In genomic region chr20:64069614-64070243, GRCh38 we compare ENCODE assay signal across 9 cellular contexts. TPM values are rescaled to one million over a fixed set of nuclear protein-coding genes. Genes with fewer than 3 reads are reported as not detected.
DNase-seq lines count a peak whose midpoint lies in the region; ATAC-seq, FAIRE-seq and TF ChIP-seq lines count a peak whose summit lies in the region.
"Had no signal": no experiment of that assay in that cellular context is flagged by ENCODE, and none has a peak within 500 bp of the region (broad histone marks: within the 10 kb centered on the region; RNA-seq: fewer than 3 reads in every experiment).

No MANE protein-coding gene starts in this region.

- no TSS peak for BruUV-seq in HCT116 (replicated peaks; lab: Mats Ljungman, UMichigan)
- BruUV-seq in GM12878 (replicated peaks; lab: Mats Ljungman, UMichigan) = no TSS peak

- H3K9me3 Mint-ChIP-seq in CD14-positive monocyte = peaks cover 0 to 2% (median 0%) of the 10 kb centered on the region in 7 donors
- H3K9me3 Mint-ChIP-seq in CD8-positive, alpha-beta memory T cell = no peaks in the 10 kb centered on the region
- H3K9me3 Mint-ChIP-seq: dendritic cell treated with granulocyte-macrophage colony-stimulating factor and Interleukin-4, amounts not matched to agents 40 ng/mL and 50 ng/mL, for 4 days had no signal

- no peak overlapping the region for H3K27ac Mint-ChIP-seq in CD14-positive monocyte
- H3K27ac Mint-ChIP-seq in CD8-positive, alpha-beta memory T cell = no peak overlapping the region
- H3K27ac Mint-ChIP-seq: dendritic cell treated with granulocyte-macrophage colony-stimulating factor and Interleukin-4, amounts not matched to agents 40 ng/mL and 50 ng/mL, for 4 days had no signal

- FAIRE-seq in GM12878 (lab: Jason Lieb, UNC) = no peak

- H3K36me3 Mint-ChIP-seq in CD14-positive monocyte = peaks cover 21 to 29% of the 10 kb centered on the region in 2 donors
- H3K36me3 Mint-ChIP-seq in CD8-positive, alpha-beta memory T cell = peaks cover 0 to 24% (median 0%) of the 10 kb centered on the region in 3 donors

- H3K79me2 ChIP-seq in HCT116 (ENCODE audit: insufficient read depth, low read length) (no peaks in the 10 kb centered on the region), GM12878 (ENCODE audit: control insufficient read depth, insufficient read depth, low read length) (no peaks in the 10 kb centered on the region; the same call in 1 of the 2 replicates)

- TF ChIP-seq EP300 in GM12878 (IDR thresholded peaks at IDR 0.05; ENCODE audit: borderline replicate concordance in 1 of 2, control insufficient read depth in 1 of 2, low read depth in 2 of 2, low read length in 2 of 2) = no peak

- 35% methylated on average over 13 of the region's 14 CpGs for WGBS in GM12878 (ENCODE audit: insufficient coverage, insufficient replicate concordance, low lambda C conversion rate, missing lambda C conversion rate)
- 60% methylated on average over 1 of the region's 14 CpGs for WGBS in right lobe of liver (ENCODE audit: insufficient coverage, low coverage, low lambda C conversion rate, missing lambda C conversion rate)

- H3K9ac ChIP-seq in HCT116 (ENCODE audit: low read length) (no peak overlapping the region), GM12878 (ENCODE audit: control insufficient read depth, insufficient read depth, low read length) (no peak overlapping the region)

- TF ChIP-seq CTCF in CD14-positive monocyte (IDR thresholded peaks at IDR 0.05) = peak; percentile 98
- TF ChIP-seq CTCF in HCT116 (IDR thresholded peaks at IDR 0.05 in 2 of 3, conservative IDR thresholded peaks at IDR 0.05 in 1 of 3; ENCODE audit: borderline replicate concordance in 1 of 3, insufficient read depth in 1 of 3, low read depth in 2 of 3, low read length in 2 of 3) = peak in 2 of 3 experiments; percentile 92 to 98; a peak in 5 of 6 replicates
- TF ChIP-seq CTCF in GM12878 (IDR thresholded peaks at IDR 0.05 in 2 of 3, conservative IDR thresholded peaks at IDR 0.05 in 1 of 3; ENCODE audit: control insufficient read depth in 2 of 3, extremely low read depth in 1 of 3, insufficient read depth in 1 of 3, low read depth in 3 of 3, low read length in 3 of 3) = peak; percentile 64 to 90 (median 77)
- TF ChIP-seq CTCF in right lobe of liver (IDR thresholded peaks at IDR 0.05) = peak; percentile 55 to 63 (median 62)

- RAD21 ChIA-PET in HCT116 (lab: Charles Lee; ENCODE audit: low non-redundant PET in 1 of 2, low total read pairs in 2 of 2, uncharacterized antibody in 2 of 2, unreplicated experiment in 2 of 2) (no interaction called here), GM12878 (lab: Charles Lee; ENCODE audit: unreplicated experiment) (interaction anchor here (0.8 kb wide), 1 partner anchor 32 kb away, joined by 3 read pairs; no protein-coding TSS in a partner anchor)

- DNase-seq in CD14-positive monocyte (ENCODE audit: low spot score) (no peak), HCT116 (ENCODE audit: low read depth, low spot score) (no peak), GM12878 (ENCODE audit: low read depth, low spot score) (no peak), right lobe of liver (no peak)
- DNase-seq in CD8-positive, alpha-beta memory T cell = no peak

- H3K4me1 ChIP-seq in HCT116 (ENCODE audit: control insufficient read depth in 1 of 2, insufficient read depth in 2 of 2, low read length in 2 of 2) (peaks cover 27 to 29% of the 10 kb centered on the region in 2 experiments), GM12878 (ENCODE audit: control insufficient read depth, insufficient read depth, low read length) (peaks cover 18% of the 10 kb centered on the region), right lobe of liver (peaks cover 0 to 27% (median 10%) of the 10 kb centered on the region in 4 donors)
- H3K4me1 ChIP-seq in CD8-positive, alpha-beta memory T cell (ENCODE audit: insufficient read depth, low read length) = peaks cover 36% of the 10 kb centered on the region

- H3K4me3 ChIP-seq in HCT116 (replicated peaks in 1 of 2; ENCODE audit: low read depth in 1 of 2, low read length in 2 of 2) (no peak overlapping the region), GM12878 (no peak overlapping the region), right lobe of liver (no peak overlapping the region)
- H3K4me3 ChIP-seq in CD8-positive, alpha-beta memory T cell (ENCODE audit: low read length) = no peak overlapping the region

- peaks cover 0 to 15% (median 10%) of the 10 kb centered on the region in 3 donors for H3K27me3 Mint-ChIP-seq in CD14-positive monocyte (ENCODE audit: low read depth in 3 of 3)
- no peaks in the 10 kb centered on the region for H3K27me3 Mint-ChIP-seq in CD8-positive, alpha-beta memory T cell

- H3K9me3 ChIP-seq in HCT116 (ENCODE audit: control insufficient read depth in 1 of 2, insufficient read depth in 1 of 2, low read depth in 1 of 2, low read length in 2 of 2) = no peaks in the 10 kb centered on the region
- no peaks in the 10 kb centered on the region for H3K9me3 ChIP-seq in GM12878 (replicated peaks; ENCODE audit: control insufficient read depth, insufficient read depth, low read length)
- no peaks in the 10 kb centered on the region for H3K9me3 ChIP-seq in right lobe of liver
- H3K9me3 ChIP-seq in CD8-positive, alpha-beta memory T cell (ENCODE audit: low read length) = no peaks in the 10 kb centered on the region

- H4K20me1 ChIP-seq in HCT116 (ENCODE audit: insufficient read depth) (no peaks in the 10 kb centered on the region), GM12878 (ENCODE audit: control insufficient read depth, insufficient read depth) (no peaks in the 10 kb centered on the region)

- H3K27ac ChIP-seq in HCT116 (ENCODE audit: low read depth, low read length) (no peak overlapping the region), GM12878 (ENCODE audit: control insufficient read depth, insufficient read depth) (no peak overlapping the region), right lobe of liver (no peak overlapping the region)
- H3K27ac ChIP-seq in CD8-positive, alpha-beta memory T cell (ENCODE audit: low read depth, low read length) = no peak overlapping the region

- H3K4me2 ChIP-seq in HCT116 (ENCODE audit: low read length) = no peak overlapping the region
- H3K4me2 ChIP-seq in GM12878 (ENCODE audit: control insufficient read depth, insufficient read depth) = no peak overlapping the region

- H2AFZ ChIP-seq in HCT116 (ENCODE audit: low read depth, low read length, poor library complexity, severe bottlenecking) (no peak overlapping the region), GM12878 (ENCODE audit: control insufficient read depth, low read depth, low read length) (no peak overlapping the region)

- H3K36me3 ChIP-seq in HCT116 (ENCODE audit: control insufficient read depth in 1 of 2, insufficient read depth in 2 of 2, low read length in 2 of 2) (no peaks in the 10 kb centered on the region), GM12878 (ENCODE audit: control insufficient read depth in 2 of 2, insufficient read depth in 2 of 2, low read length in 1 of 2) (peaks cover 3 to 19% of the 10 kb centered on the region in 2 experiments), right lobe of liver (peaks cover 0 to 16% (median 0%) of the 10 kb centered on the region in 4 donors)
- no peaks in the 10 kb centered on the region for H3K36me3 ChIP-seq in CD8-positive, alpha-beta memory T cell (ENCODE audit: insufficient read depth, low read length)

- SMC1A ChIA-PET in GM12878 (lab: Charles Lee; ENCODE audit: uncharacterized antibody, unreplicated experiment) = interaction anchor here (0.9 kb wide), 1 partner anchor 30 kb away, joined by 3 read pairs; no protein-coding TSS in a partner anchor

- no peaks in the 10 kb centered on the region for H3K9me2 ChIP-seq in HCT116 (ENCODE audit: insufficient read depth)

- ATAC-seq in HCT116 (peak; percentile 54), GM12878 (peak; percentile 40), right lobe of liver (peak in 1 of 4 donors; percentile 30), GM19351 (IDR thresholded peaks at IDR 0.05; ENCODE audit: unreplicated experiment) (no peak), HG02678 (IDR thresholded peaks at IDR 0.05; ENCODE audit: unreplicated experiment) (no peak), HG02759 (IDR thresholded peaks at IDR 0.05; ENCODE audit: unreplicated experiment) (no peak)

- H3K27me3 ChIP-seq in HCT116 (ENCODE audit: insufficient read depth, low read length) (no peaks in the 10 kb centered on the region), GM12878 (replicated peaks in 1 of 2; ENCODE audit: control insufficient read depth in 2 of 2, insufficient read depth in 2 of 2, low read length in 1 of 2) (no peaks in the 10 kb centered on the region), right lobe of liver (no peaks in the 10 kb centered on the region)
- no peaks in the 10 kb centered on the region for H3K27me3 ChIP-seq in CD8-positive, alpha-beta memory T cell (ENCODE audit: insufficient read depth, low read length, poor library complexity, severe bottlenecking)

- TF ChIP-seq POLR2A in HCT116 (IDR thresholded peaks at IDR 0.05; ENCODE audit: borderline replicate concordance, extremely low read depth, insufficient read depth, insufficient read length) (no peak), GM12878 (IDR thresholded peaks at IDR 0.05; ENCODE audit: low read depth, low read length) (no peak), right lobe of liver (IDR thresholded peaks at IDR 0.05) (no peak)

- peaks cover 35% of the 10 kb centered on the region for H3K4me1 Mint-ChIP-seq in CD14-positive monocyte
- peaks cover 14 to 30% (median 17%) of the 10 kb centered on the region in 3 donors for H3K4me1 Mint-ChIP-seq in CD8-positive, alpha-beta memory T cell

- TF ChIP-seq RAD21 in HCT116 (IDR thresholded peaks at IDR 0.05; ENCODE audit: low read depth) = no peak
- TF ChIP-seq RAD21 in GM12878 (IDR thresholded peaks at IDR 0.05; ENCODE audit: insufficient read depth, low read depth, low read length) = peak; percentile 30

- in situ Hi-C loops in GM12878 (cut with MboI) = no loop called here

- CTCF ChIA-PET in HCT116 (lab: Charles Lee) (interaction anchor here (1.0 to 2.2 kb wide), 2 partner anchors 14 to 31 kb away, joined by 3 to 12 read pairs; partner anchors contain the start of gene LKAAEAR1), GM12878 (lab: Yijun Ruan, JAX) (interaction anchor here (1.2 to 2.3 kb wide), 5 partner anchors 9 to 30 kb away, joined by 5 to 10 read pairs (median 7); no protein-coding TSS in a partner anchor)
- CTCF ChIA-PET in CD8-positive, alpha-beta memory T cell (lab: Charles Lee) = interaction anchor here (0.7 to 2.2 kb wide), 4 partner anchors 8 to 10 kb away, joined by 3 to 7 read pairs (median 3); partner anchors contain the start of gene RGS19

- intact Hi-C loops in CD14-positive monocyte (cut with micrococcal nuclease) = loop anchor here in 1 of 2 donors (10.0 kb wide), 1 partner anchor 545 kb away; the partner anchor contains the start of gene PPDPF
- intact Hi-C loops in HCT116 (cut with micrococcal nuclease) = no loop called here
- intact Hi-C loops in GM12878 (cut with micrococcal nuclease; ENCODE audit: unreplicated experiment) = no loop called here
- intact Hi-C loops in right lobe of liver (cut with DNase I) = no loop called here

- no peak overlapping the region for H3K4me3 Mint-ChIP-seq in CD14-positive monocyte
- no peak overlapping the region for H3K4me3 Mint-ChIP-seq in CD8-positive, alpha-beta memory T cell
- H3K4me3 Mint-ChIP-seq: dendritic cell treated with granulocyte-macrophage colony-stimulating factor and Interleukin-4, amounts not matched to agents 40 ng/mL and 50 ng/mL, for 4 days had no signal

- POLR2A ChIA-PET in HCT116 (lab: Charles Lee) (no interaction called here), GM12878 (lab: Charles Lee) (interaction anchor here (1.3 kb wide), 1 partner anchor 10 kb away, joined by 4 read pairs; the partner anchor contains the start of gene RGS19)
- POLR2A ChIA-PET in CD8-positive, alpha-beta memory T cell (lab: Charles Lee) = interaction anchor here (1.2 kb wide), 1 partner anchor 10 kb away, joined by 6 read pairs; the partner anchor contains the start of genes OPRL1 and RGS19

RNA-seq across cellular contexts. Expression of gene TCEA2, which starts 6.7 kb away (rescaled TPM):
- 10 to 100 TPM; 15.7 to 16.0 TPM for polyA plus RNA-seq in CD14-positive monocyte
- total RNA-seq in HCT116 (2021; ENCODE audit: unreplicated experiment) = 29.7 TPM
- polyA plus RNA-seq in HCT116 (2012) = 37.7 and 40.4 TPM in 2 replicates
- total RNA-seq in GM12878 (2013; cell fraction: nucleolus; rRNA removed) = 10.1 and 12.7 TPM in 2 replicates
- total RNA-seq in GM12878 (2014; rRNA removed) = 13.4 and 17.2 TPM in 2 replicates
- total RNA-seq in GM12878 (2014; rRNA removed; fragmentation: Illumina TruSeq; extraction: Trizol) = 8.8 and 9.3 TPM in 2 replicates
- total RNA-seq in GM12878 (2021) = 38.0 and 42.5 TPM in 2 replicates
- polyA plus RNA-seq in GM12878 (2011; ENCODE audit: low read depth) = 23.0 TPM
- polyA plus RNA-seq in GM12878 (2011; rRNA removed) = 11.4 and 13.2 TPM in 2 replicates
- 25.9 and 26.5 TPM in 2 replicates for polyA plus RNA-seq in GM12878 (2011; cell fraction: cytosol; rRNA removed)
- 84.3 and 88.7 TPM in 2 replicates for polyA plus RNA-seq in GM12878 (2011; cell fraction: nucleus; rRNA removed)
- 27.4 and 30.3 TPM in 2 replicates for polyA plus RNA-seq in GM12878 (2012)
- polyA plus RNA-seq in GM12878 (2014; fragmentation: Illumina TruSeq; extraction: Trizol) = 2.8 and 10.8 TPM in 2 replicates
- polyA plus RNA-seq in GM12878 (2014; fragmentation: Nextera tagmentation; extraction: Ambion mirVana) = 10 to 100 TPM in 1 of 2 experiments, 1 to 10 TPM in 1; 3.4 to 12.3 TPM
- polyA plus RNA-seq in GM12878 (2014; rRNA removed) = 17.8 and 26.0 TPM in 2 replicates
- 10 to 100 TPM; 21.2 to 22.0 TPM for polyA plus RNA-seq in GM12878 (2016; fragmentation: Nextera tagmentation; extraction: Ambion mirVana)
- 7.1 and 14.5 TPM in 2 replicates for polyA minus RNA-seq in GM12878 (2011; rRNA and poly(A)+ RNA removed)
- polyA minus RNA-seq in GM12878 (2011; cell fraction: cytosol; rRNA and poly(A)+ RNA removed) = 6.0 and 6.2 TPM in 2 replicates
- polyA minus RNA-seq in GM12878 (2011; cell fraction: nucleus; rRNA and poly(A)+ RNA removed) = 15.2 and 18.4 TPM in 2 replicates
- total RNA-seq in right lobe of liver = 10 to 100 TPM; 14.8 to 45.6 (median 28.6) TPM
- 10 to 100 TPM; 24.2 to 24.5 TPM for total RNA-seq in CD8-positive, alpha-beta memory T cell
- 30.9 TPM for polyA plus RNA-seq in CD8-positive, alpha-beta memory T cell

RNA-seq across cellular contexts. Expression of gene RGS19, which starts 9.6 kb away (rescaled TPM):
- polyA plus RNA-seq in CD14-positive monocyte (100 to 1,000 TPM; 244 to 280 TPM), GM12878 (2011; rRNA removed) (22.6 and 34.7 TPM in 2 replicates), GM12878 (2014; fragmentation: Illumina TruSeq; extraction: Trizol) (4.7 and 9.6 TPM in 2 replicates), GM12878 (2014; fragmentation: Nextera tagmentation; extraction: Ambion mirVana) (1 to 10 TPM in 1 of 2 experiments, under 1 TPM in 1; 0.82 to 3.3 TPM), GM12878 (2014; rRNA removed) (61.4 and 64.3 TPM in 2 replicates), GM12878 (2016; fragmentation: Nextera tagmentation; extraction: Ambion mirVana) (10 to 100 TPM; 45.0 to 53.5 TPM)
- total RNA-seq in HCT116 (2021; ENCODE audit: unreplicated experiment) (21.4 TPM), GM12878 (2014; rRNA removed) (56.0 and 62.4 TPM in 2 replicates), GM12878 (2014; rRNA removed; fragmentation: Illumina TruSeq; extraction: Trizol) (15.2 and 15.3 TPM in 2 replicates), GM12878 (2021) (47.1 and 51.0 TPM in 2 replicates), right lobe of liver (10 to 100 TPM in 2 of 6 experiments, 1 to 10 TPM in 4; 2.6 to 10.9 (median 5.7) TPM)
- 18.1 and 21.4 TPM in 2 replicates for polyA plus RNA-seq in HCT116 (2012)
- total RNA-seq in GM12878 (2013; cell fraction: nucleolus; rRNA removed) = 36.2 and 39.2 TPM in 2 replicates
- polyA plus RNA-seq in GM12878 (2011; ENCODE audit: low read depth) = 7.5 TPM
- polyA plus RNA-seq in GM12878 (2011; cell fraction: cytosol; rRNA removed) = 51.6 and 94.5 TPM in 2 replicates
- 56.1 and 57.8 TPM in 2 replicates for polyA plus RNA-seq in GM12878 (2011; cell fraction: nucleus; rRNA removed)
- 39.7 and 39.8 TPM in 2 replicates for polyA plus RNA-seq in GM12878 (2012)
- 21.4 and 38.2 TPM in 2 replicates for polyA minus RNA-seq in GM12878 (2011; rRNA and poly(A)+ RNA removed)
- 21.9 and 23.7 TPM in 2 replicates for polyA minus RNA-seq in GM12878 (2011; cell fraction: cytosol; rRNA and poly(A)+ RNA removed)
- polyA minus RNA-seq in GM12878 (2011; cell fraction: nucleus; rRNA and poly(A)+ RNA removed) = 14.7 and 21.8 TPM in 2 replicates
- 10 to 100 TPM; 35.3 to 36.9 TPM for total RNA-seq in CD8-positive, alpha-beta memory T cell
- 120 TPM for polyA plus RNA-seq in CD8-positive, alpha-beta memory T cell

RNA-seq across cellular contexts. Expression of gene OPRL1, which starts 10.2 kb away (rescaled TPM):
- polyA plus RNA-seq in CD14-positive monocyte (1 to 10 TPM; 7.0 to 8.8 TPM), GM12878 (2011; rRNA removed) (0.14 and 0.38 TPM in 2 replicates), GM12878 (2014; fragmentation: Illumina TruSeq; extraction: Trizol) (0.15 TPM in 1 of 2 replicates, not detected in the other), GM12878 (2014; fragmentation: Nextera tagmentation; extraction: Ambion mirVana) (under 1 TPM in 1 of 2 experiments, not detected in 1; 0.04 TPM), GM12878 (2014; rRNA removed) (0.27 and 0.36 TPM in 2 replicates), GM12878 (2016; fragmentation: Nextera tagmentation; extraction: Ambion mirVana) (under 1 TPM; 0.12 to 0.24 TPM)
- total RNA-seq in HCT116 (2021; ENCODE audit: unreplicated experiment) (1.6 TPM), GM12878 (2014; rRNA removed) (0.34 and 0.38 TPM in 2 replicates), GM12878 (2014; rRNA removed; fragmentation: Illumina TruSeq; extraction: Trizol) (0.09 and 0.14 TPM in 2 replicates), GM12878 (2021) (0.41 and 0.51 TPM in 2 replicates), right lobe of liver (under 1 TPM in 5 of 6 experiments, not detected in 1; 0.13 to 0.32 (median 0.25) TPM)
- polyA plus RNA-seq in HCT116 (2012) = 1.6 and 1.7 TPM in 2 replicates
- 0.69 and 0.71 TPM in 2 replicates for total RNA-seq in GM12878 (2013; cell fraction: nucleolus; rRNA removed)
- 0.29 TPM for polyA plus RNA-seq in GM12878 (2011; ENCODE audit: low read depth)
- polyA plus RNA-seq in GM12878 (2011; cell fraction: cytosol; rRNA removed) = 0.42 and 0.48 TPM in 2 replicates
- polyA plus RNA-seq in GM12878 (2011; cell fraction: nucleus; rRNA removed) = 0.97 and 1.1 TPM in 2 replicates
- polyA plus RNA-seq in GM12878 (2012) = 0.58 and 0.86 TPM in 2 replicates
- polyA minus RNA-seq in GM12878 (2011; rRNA and poly(A)+ RNA removed) = 0.37 and 0.88 TPM in 2 replicates
- 0.31 TPM in 1 of 2 replicates, not detected in the other for polyA minus RNA-seq in GM12878 (2011; cell fraction: cytosol; rRNA and poly(A)+ RNA removed)
- polyA minus RNA-seq in GM12878 (2011; cell fraction: nucleus; rRNA and poly(A)+ RNA removed) = 0.19 and 0.24 TPM in 2 replicates
- total RNA-seq in CD8-positive, alpha-beta memory T cell = under 1 TPM; 0.38 to 0.44 TPM
- polyA plus RNA-seq in CD8-positive, alpha-beta memory T cell = 0.49 TPM

RNA-seq across cellular contexts. Expression of gene LKAAEAR1, which starts 14.5 kb away (rescaled TPM):
- under 1 TPM; 0.61 to 0.86 TPM for polyA plus RNA-seq in CD14-positive monocyte
- not detected for total RNA-seq in HCT116 (2021; ENCODE audit: unreplicated experiment)
- polyA plus RNA-seq in HCT116 (2012) = 0.06 and 0.08 TPM in 2 replicates
- total RNA-seq in GM12878 (2013; cell fraction: nucleolus; rRNA removed) = not detected in 2 replicates
- not detected in 2 replicates for total RNA-seq in GM12878 (2014; rRNA removed)
- not detected in 2 replicates for total RNA-seq in GM12878 (2014; rRNA removed; fragmentation: Illumina TruSeq; extraction: Trizol)
- not detected in 2 replicates for total RNA-seq in GM12878 (2021)
- polyA plus RNA-seq in GM12878 (2011; ENCODE audit: low read depth) = not detected
- polyA plus RNA-seq in GM12878 (2011; rRNA removed) = not detected in 2 replicates
- polyA plus RNA-seq in GM12878 (2011; cell fraction: cytosol; rRNA removed) = not detected in 2 replicates
- not detected in 2 replicates for polyA plus RNA-seq in GM12878 (2011; cell fraction: nucleus; rRNA removed)
- not detected in 2 replicates for polyA plus RNA-seq in GM12878 (2012)
- not detected in 2 replicates for polyA plus RNA-seq in GM12878 (2014; fragmentation: Illumina TruSeq; extraction: Trizol)
- not detected for polyA plus RNA-seq in GM12878 (2014; fragmentation: Nextera tagmentation; extraction: Ambion mirVana)
- not detected in 2 replicates for polyA plus RNA-seq in GM12878 (2014; rRNA removed)
- polyA plus RNA-seq in GM12878 (2016; fragmentation: Nextera tagmentation; extraction: Ambion mirVana) = not detected
- not detected in 2 replicates for polyA minus RNA-seq in GM12878 (2011; rRNA and poly(A)+ RNA removed)
- not detected in 2 replicates for polyA minus RNA-seq in GM12878 (2011; cell fraction: cytosol; rRNA and poly(A)+ RNA removed)
- polyA minus RNA-seq in GM12878 (2011; cell fraction: nucleus; rRNA and poly(A)+ RNA removed) = not detected in 2 replicates
- total RNA-seq in right lobe of liver = not detected
- total RNA-seq in CD8-positive, alpha-beta memory T cell = under 1 TPM; 0.29 to 0.39 TPM
- 1.2 TPM for polyA plus RNA-seq in CD8-positive, alpha-beta memory T cell

RNA-seq across cellular contexts. Expression of gene SOX18, which starts 20.3 kb away (rescaled TPM):
- polyA plus RNA-seq in CD14-positive monocyte = not detected
- 3.3 TPM for total RNA-seq in HCT116 (2021; ENCODE audit: unreplicated experiment)
- 1.2 and 1.8 TPM in 2 replicates for polyA plus RNA-seq in HCT116 (2012)
- total RNA-seq in GM12878 (2013; cell fraction: nucleolus; rRNA removed) = 25.0 and 25.2 TPM in 2 replicates
- 0.16 and 0.28 TPM in 2 replicates for total RNA-seq in GM12878 (2014; rRNA removed)
- 0.09 TPM in 2 replicates for total RNA-seq in GM12878 (2014; rRNA removed; fragmentation: Illumina TruSeq; extraction: Trizol)
- total RNA-seq in GM12878 (2021) = 5.6 TPM in 2 replicates
- polyA plus RNA-seq in GM12878 (2011; ENCODE audit: low read depth) = 0.13 TPM
- polyA plus RNA-seq in GM12878 (2011; rRNA removed) = 0.24 and 0.53 TPM in 2 replicates
- polyA plus RNA-seq in GM12878 (2011; cell fraction: cytosol; rRNA removed) = 1.7 and 2.7 TPM in 2 replicates
- 6.0 and 7.2 TPM in 2 replicates for polyA plus RNA-seq in GM12878 (2011; cell fraction: nucleus; rRNA removed)
- polyA plus RNA-seq in GM12878 (2012) = 1.3 and 2.5 TPM in 2 replicates
- polyA plus RNA-seq in GM12878 (2014; fragmentation: Illumina TruSeq; extraction: Trizol) = not detected in 2 replicates
- polyA plus RNA-seq in GM12878 (2014; fragmentation: Nextera tagmentation; extraction: Ambion mirVana) = under 1 TPM; 0.05 TPM
- 2.1 and 2.2 TPM in 2 replicates for polyA plus RNA-seq in GM12878 (2014; rRNA removed)
- not detected for polyA plus RNA-seq in GM12878 (2016; fragmentation: Nextera tagmentation; extraction: Ambion mirVana)
- polyA minus RNA-seq in GM12878 (2011; rRNA and poly(A)+ RNA removed) = 0.37 and 0.46 TPM in 2 replicates
- polyA minus RNA-seq in GM12878 (2011; cell fraction: cytosol; rRNA and poly(A)+ RNA removed) = 5.1 and 8.3 TPM in 2 replicates
- polyA minus RNA-seq in GM12878 (2011; cell fraction: nucleus; rRNA and poly(A)+ RNA removed) = 1.6 and 3.3 TPM in 2 replicates
- 1 to 10 TPM; 4.1 to 7.8 (median 5.6) TPM for total RNA-seq in right lobe of liver
- total RNA-seq in CD8-positive, alpha-beta memory T cell = not detected
- polyA plus RNA-seq in CD8-positive, alpha-beta memory T cell = not detected

Comparison
In these comparisons a context has a peak if more than half of its experiments do, and no peak if none do; other contexts are left out.
1. ATAC-seq: peak in HCT116 (single experiment) and GM12878 (single experiment); none in GM19351 (single experiment), HG02678 (single experiment) and HG02759 (single experiment).
2. Peak in every context shown above with its lines, with median percentiles within 50 percentile points of each other: CTCF ChIP-seq.